In genomic region chr7:74093671-74094223, GRCh38 we compare ENCODE assay signal across 8 cellular contexts. TPM values are rescaled to one million over a fixed set of nuclear protein-coding genes. Genes with fewer than 3 reads are reported as not detected.
DNase-seq lines count a peak whose midpoint lies in the region; ATAC-seq and TF ChIP-seq lines count a peak whose summit lies in the region.

No MANE protein-coding gene starts in this region.

- H2AFZ ChIP-seq in GM23338 = no peak overlapping the region

- H3K9me3 ChIP-seq in iPS-18a (ENCODE audit: control insufficient read depth, low read depth, low read length) = no peaks in the 10 kb centered on the region
- H3K9me3 ChIP-seq in tibial nerve = no peaks in the 10 kb centered on the region

- H3K36me3 Mint-ChIP-seq in GM23338 (ENCODE audit: low read depth) = peaks cover 40% of the 10 kb centered on the region
- peaks cover 10% of the 10 kb centered on the region for H3K36me3 Mint-ChIP-seq in T-cell

- DNase-seq in GM23338 (ENCODE audit: low spot score) (peak; percentile 30), T-cell (peak in 3 of 34 experiments; percentile 8 to 17 (median 13)), tibial nerve (ENCODE audit: low spot score in 2 of 2) (no peak), head of caudate nucleus (no peak)
- DNase-seq in stimulated activated CD4-positive, alpha-beta T cell treated with anti-CD3 and anti-CD28 coated beads, Interleukin-4, amount 100 ng/mL, for 1 hour = no peak

- H3K9me3 Mint-ChIP-seq in GM23338 = peaks cover 8% of the 10 kb centered on the region; the same call in 2 of the 3 replicates
- no peaks in the 10 kb centered on the region for H3K9me3 Mint-ChIP-seq in T-cell

- TF ChIP-seq CTCF in GM23338 (conservative IDR thresholded peaks at IDR 0.05; ENCODE audit: low read depth in 2 of 2) (no peak), tibial nerve (IDR thresholded peaks at IDR 0.05) (no peak)

- peaks cover 34% of the 10 kb centered on the region for H3K4me1 ChIP-seq in GM23338 (ENCODE audit: insufficient read depth)
- H3K4me1 ChIP-seq in iPS-18a (ENCODE audit: control insufficient read depth, low read depth, low read length) = peaks cover 17% of the 10 kb centered on the region
- H3K4me1 ChIP-seq in tibial nerve = peaks cover 0 to 37% (median 26%) of the 10 kb centered on the region in 4 donors

- H3K27ac ChIP-seq in GM23338 (ENCODE audit: low read depth) (peak overlapping the region; percentile 82), iPS-18a (ENCODE audit: low read length) (peak overlapping the region; percentile 73), tibial nerve (peak overlapping the region; percentile 51 to 90 (median 74))

- intact Hi-C loops in head of caudate nucleus (cut with DNase I) = no loop called here

- H3K79me2 ChIP-seq in GM23338 (replicated peaks; ENCODE audit: insufficient read depth) = peaks cover 13% of the 10 kb centered on the region; the same call in 1 of the 2 replicates

- POLR2A ChIA-PET in T-cell (lab: Charles Lee) = interaction anchor here in 1 of 2 donors (0.6 kb wide), 2 partner anchors 57 to 107 kb away, joined by 3 to 6 read pairs; no protein-coding TSS in a partner anchor

- H3K27ac Mint-ChIP-seq in GM23338 = peak overlapping the region; percentile 97
- peak overlapping the region; percentile 93 to 95 for H3K27ac Mint-ChIP-seq in T-cell

- TF ChIP-seq POLR2A in tibial nerve (IDR thresholded peaks at IDR 0.05) = no peak

- peak; percentile 17 for ATAC-seq in GM23338
- ATAC-seq in T-cell (replicated peaks in 1 of 4) = peak in 3 of 4 experiments; percentile 18 to 34 (median 30)
- ATAC-seq in HG03469 (IDR thresholded peaks at IDR 0.05; ENCODE audit: unreplicated experiment) = no peak

- H4K20me1 ChIP-seq in GM23338 (replicated peaks; ENCODE audit: insufficient read depth) = no peaks in the 10 kb centered on the region; the same call in 1 of the 2 replicates

- H3K4me3 Mint-ChIP-seq in GM23338 (peak overlapping the region; percentile 68), T-cell (peak overlapping the region; percentile 80 to 88 (median 83))

- H3K27me3 Mint-ChIP-seq in GM23338 (ENCODE audit: insufficient read depth, low read depth, poor library complexity) (peaks cover 9% of the 10 kb centered on the region), T-cell (no peaks in the 10 kb centered on the region)

- WGBS in tibial nerve, 2 donors = 19 to 35% methylated on average over 12 to 14 of the region's 15 CpGs

- H3K4me1 Mint-ChIP-seq in GM23338 (peaks cover 28% of the 10 kb centered on the region), T-cell (peaks cover 17 to 25% (median 21%) of the 10 kb centered on the region in 3 donors)

- CTCF ChIA-PET in T-cell (lab: Charles Lee) = interaction anchor here (0.6 to 1.3 kb wide), 3 partner anchors 10 to 111 kb away, joined by 3 to 7 read pairs (median 4); partner anchors contain the start of gene LIMK1 (in 1 of the 2)

- H3K27me3 ChIP-seq in GM23338 (ENCODE audit: insufficient read depth) (no peaks in the 10 kb centered on the region), iPS-18a (ENCODE audit: control insufficient read depth, insufficient read depth, low read length) (no peaks in the 10 kb centered on the region), tibial nerve (no peaks in the 10 kb centered on the region)

- H3F3A ChIP-seq in GM23338 (replicated peaks; ENCODE audit: low read depth) = peaks cover 9% of the 10 kb centered on the region; the same call in 1 of the 2 replicates

- no peak for TF ChIP-seq EP300 in tibial nerve (IDR thresholded peaks at IDR 0.05)

- H3K4me2 ChIP-seq in GM23338 = peak overlapping the region; percentile 82; the same call in 1 of the 2 replicates

- H3K9ac ChIP-seq in iPS-18a (ENCODE audit: low read length) = peak overlapping the region; percentile 36

- H3K36me3 ChIP-seq in GM23338 (ENCODE audit: insufficient read depth) (peaks cover 18% of the 10 kb centered on the region), iPS-18a (ENCODE audit: control insufficient read depth, low read depth, low read length) (peaks cover 19% of the 10 kb centered on the region), tibial nerve (peaks cover 0 to 41% (median 0%) of the 10 kb centered on the region in 3 donors)

- no peaks in the 10 kb centered on the region for H3K9me2 ChIP-seq in GM23338 (ENCODE audit: insufficient read depth)

- H3K4me3 ChIP-seq in GM08714 (ENCODE audit: low read length) (peak overlapping the region; percentile 59; the same call in 1 of the 2 replicates), GM23338 (peak overlapping the region; percentile 50), iPS-18a (ENCODE audit: low read length) (peak overlapping the region; percentile 49), tibial nerve (peak overlapping the region; percentile 13 to 56 (median 34))

TF ChIP-seq in GM23338, 12 proteins besides CTCF, POLR2A, EP300 and RAD21 (continues in another document):
- TF ChIP-seq EZH2 (IDR thresholded peaks at IDR 0.05; ENCODE audit: low read depth, unreplicated experiment) (no peak), ZNF331 (CRISPR knock-in tag; IDR thresholded peaks at IDR 0.05; ENCODE audit: low read depth) (no peak), JUNB (IDR thresholded peaks at IDR 0.05; ENCODE audit: unreplicated experiment) (no peak), POLR2AphosphoS5 (IDR thresholded peaks at IDR 0.05; ENCODE audit: low read depth) (no peak), NANOG (IDR thresholded peaks at IDR 0.05; ENCODE audit: borderline replicate concordance) (no peak)
- TF ChIP-seq, protein P1, sequence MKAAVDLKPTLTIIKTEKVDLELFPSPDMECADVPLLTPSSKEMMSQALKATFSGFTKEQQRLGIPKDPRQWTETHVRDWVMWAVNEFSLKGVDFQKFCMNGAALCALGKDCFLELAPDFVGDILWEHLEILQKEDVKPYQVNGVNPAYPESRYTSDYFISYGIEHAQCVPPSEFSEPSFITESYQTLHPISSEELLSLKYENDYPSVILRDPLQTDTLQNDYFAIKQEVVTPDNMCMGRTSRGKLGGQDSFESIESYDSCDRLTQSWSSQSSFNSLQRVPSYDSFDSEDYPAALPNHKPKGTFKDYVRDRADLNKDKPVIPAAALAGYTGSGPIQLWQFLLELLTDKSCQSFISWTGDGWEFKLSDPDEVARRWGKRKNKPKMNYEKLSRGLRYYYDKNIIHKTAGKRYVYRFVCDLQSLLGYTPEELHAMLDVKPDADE (IDR thresholded peaks at IDR 0.05) = no peak
- TF ChIP-seq, protein P2, sequence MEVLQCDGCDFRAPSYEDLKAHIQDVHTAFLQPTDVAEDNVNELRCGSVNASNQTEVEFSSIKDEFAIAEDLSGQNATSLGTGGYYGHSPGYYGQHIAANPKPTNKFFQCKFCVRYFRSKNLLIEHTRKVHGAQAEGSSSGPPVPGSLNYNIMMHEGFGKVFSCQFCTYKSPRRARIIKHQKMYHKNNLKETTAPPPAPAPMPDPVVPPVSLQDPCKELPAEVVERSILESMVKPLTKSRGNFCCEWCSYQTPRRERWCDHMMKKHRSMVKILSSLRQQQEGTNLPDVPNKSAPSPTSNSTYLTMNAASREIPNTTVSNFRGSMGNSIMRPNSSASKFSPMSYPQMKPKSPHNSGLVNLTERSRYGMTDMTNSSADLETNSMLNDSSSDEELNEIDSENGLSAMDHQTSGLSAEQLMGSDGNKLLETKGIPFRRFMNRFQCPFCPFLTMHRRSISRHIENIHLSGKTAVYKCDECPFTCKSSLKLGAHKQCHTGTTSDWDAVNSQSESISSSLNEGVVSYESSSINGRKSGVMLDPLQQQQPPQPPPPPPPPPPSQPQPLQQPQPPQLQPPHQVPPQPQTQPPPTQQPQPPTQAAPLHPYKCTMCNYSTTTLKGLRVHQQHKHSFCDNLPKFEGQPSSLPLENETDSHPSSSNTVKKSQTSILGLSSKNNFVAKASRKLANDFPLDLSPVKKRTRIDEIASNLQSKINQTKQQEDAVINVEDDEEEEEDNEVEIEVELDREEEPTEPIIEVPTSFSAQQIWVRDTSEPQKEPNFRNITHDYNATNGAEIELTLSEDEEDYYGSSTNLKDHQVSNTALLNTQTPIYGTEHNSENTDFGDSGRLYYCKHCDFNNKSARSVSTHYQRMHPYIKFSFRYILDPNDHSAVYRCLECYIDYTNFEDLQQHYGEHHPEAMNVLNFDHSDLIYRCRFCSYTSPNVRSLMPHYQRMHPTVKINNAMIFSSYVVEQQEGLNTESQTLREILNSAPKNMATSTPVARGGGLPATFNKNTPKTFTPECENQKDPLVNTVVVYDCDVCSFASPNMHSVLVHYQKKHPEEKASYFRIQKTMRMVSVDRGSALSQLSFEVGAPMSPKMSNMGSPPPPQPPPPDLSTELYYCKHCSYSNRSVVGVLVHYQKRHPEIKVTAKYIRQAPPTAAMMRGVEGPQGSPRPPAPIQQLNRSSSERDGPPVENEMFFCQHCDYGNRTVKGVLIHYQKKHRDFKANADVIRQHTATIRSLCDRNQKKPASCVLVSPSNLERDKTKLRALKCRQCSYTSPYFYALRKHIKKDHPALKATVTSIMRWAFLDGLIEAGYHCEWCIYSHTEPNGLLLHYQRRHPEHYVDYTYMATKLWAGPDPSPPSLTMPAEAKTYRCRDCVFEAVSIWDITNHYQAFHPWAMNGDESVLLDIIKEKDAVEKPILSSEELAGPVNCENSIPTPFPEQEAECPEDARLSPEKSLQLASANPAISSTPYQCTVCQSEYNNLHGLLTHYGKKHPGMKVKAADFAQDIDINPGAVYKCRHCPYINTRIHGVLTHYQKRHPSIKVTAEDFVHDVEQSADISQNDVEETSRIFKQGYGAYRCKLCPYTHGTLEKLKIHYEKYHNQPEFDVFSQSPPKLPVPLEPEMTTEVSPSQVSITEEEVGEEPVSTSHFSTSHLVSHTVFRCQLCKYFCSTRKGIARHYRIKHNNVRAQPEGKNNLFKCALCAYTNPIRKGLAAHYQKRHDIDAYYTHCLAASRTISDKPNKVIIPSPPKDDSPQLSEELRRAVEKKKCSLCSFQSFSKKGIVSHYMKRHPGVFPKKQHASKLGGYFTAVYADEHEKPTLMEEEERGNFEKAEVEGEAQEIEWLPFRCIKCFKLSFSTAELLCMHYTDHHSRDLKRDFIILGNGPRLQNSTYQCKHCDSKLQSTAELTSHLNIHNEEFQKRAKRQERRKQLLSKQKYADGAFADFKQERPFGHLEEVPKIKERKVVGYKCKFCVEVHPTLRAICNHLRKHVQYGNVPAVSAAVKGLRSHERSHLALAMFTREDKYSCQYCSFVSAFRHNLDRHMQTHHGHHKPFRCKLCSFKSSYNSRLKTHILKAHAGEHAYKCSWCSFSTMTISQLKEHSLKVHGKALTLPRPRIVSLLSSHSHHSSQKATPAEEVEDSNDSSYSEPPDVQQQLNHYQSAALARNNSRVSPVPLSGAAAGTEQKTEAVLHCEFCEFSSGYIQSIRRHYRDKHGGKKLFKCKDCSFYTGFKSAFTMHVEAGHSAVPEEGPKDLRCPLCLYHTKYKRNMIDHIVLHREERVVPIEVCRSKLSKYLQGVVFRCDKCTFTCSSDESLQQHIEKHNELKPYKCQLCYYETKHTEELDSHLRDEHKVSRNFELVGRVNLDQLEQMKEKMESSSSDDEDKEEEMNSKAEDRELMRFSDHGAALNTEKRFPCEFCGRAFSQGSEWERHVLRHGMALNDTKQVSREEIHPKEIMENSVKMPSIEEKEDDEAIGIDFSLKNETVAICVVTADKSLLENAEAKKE (CRISPR knock-in tag; IDR thresholded peaks at IDR 0.05) = no peak

RNA-seq across cellular contexts. Expression of gene LIMK1, which starts 10.1 kb away (rescaled TPM):
- total RNA-seq in GM23338 (2014; rRNA removed; shearing (Covaris generic)) = 77.9 and 96.5 TPM in 2 replicates
- 13.0 and 17.3 TPM in 2 replicates for polyA plus RNA-seq in GM23338 (2016; fragmentation: Nextera tagmentation; extraction: Ambion mirVana)
- 10 to 100 TPM; 13.5 to 24.9 (median 18.4) TPM for total RNA-seq in T-cell
- total RNA-seq in tibial nerve = 10 to 100 TPM; 14.4 to 30.3 (median 17.0) TPM
